ENCODE assay signal across 17 cellular contexts in genomic region chr3:170475091-170475705, GRCh38. TPM values are rescaled to one million over a fixed set of nuclear protein-coding genes. Genes with fewer than 3 reads are reported as not detected.
DNase-seq lines count a peak whose midpoint lies in the region; ATAC-seq and TF ChIP-seq lines count a peak whose summit lies in the region.
"Had no signal": no experiment of that assay in that cellular context is flagged by ENCODE, and none has a peak within 500 bp of the region (broad histone marks: within the 10 kb centered on the region; RNA-seq: fewer than 3 reads in every experiment).

No MANE protein-coding gene starts in this region.

- H3K27me3 ChIP-seq in adipocyte (replicated peaks; ENCODE audit: control insufficient read depth, insufficient read depth, low read length): no peaks in the 10 kb centered on the region
- H3K27me3 ChIP-seq: BLaER1, Peyer's patch had no signal

- H3K4me1 ChIP-seq in adipocyte (ENCODE audit: control insufficient read depth, insufficient read depth, low read length): peaks cover 21% of the 10 kb centered on the region
- H3K4me1 ChIP-seq: BLaER1, Peyer's patch had no signal

- peaks cover 47% of the 10 kb centered on the region for H3K4me1 Mint-ChIP-seq in type B pancreatic cell (ENCODE audit: unreplicated experiment)

- DNase-seq in GM04504 (ENCODE audit: low read depth) (peak; percentile 28), adipocyte (ENCODE audit: low read depth) (peak; percentile 47), fibroblast of peridontal ligament (ENCODE audit: extremely low read depth) (peak; percentile 80), type B pancreatic cell (ENCODE audit: extremely low spot score, unreplicated experiment) (no peak), hippocampal formation (lab: John Stamatoyannopoulos, UW) (no peak)
- DNase-seq: CD8-positive, alpha-beta memory T cell; MM.1S; NCI-H1105; NCI-H187; NCI-H510A; Peyer's patch; Right ventricle myocardium superior had no signal

- no peak overlapping the region for H3K4me3 ChIP-seq in adipocyte (ENCODE audit: low read length)
- H3K4me3 ChIP-seq: BLaER1, Peyer's patch had no signal

- no peaks in the 10 kb centered on the region for H3K36me3 Mint-ChIP-seq in type B pancreatic cell
- H3K36me3 Mint-ChIP-seq: CD8-positive, alpha-beta memory T cell had no signal

- no peak for TF ChIP-seq CTCF in type B pancreatic cell (conservative IDR thresholded peaks at IDR 0.05)

- H3K27ac ChIP-seq in temporal lobe (ENCODE audit: low read depth, low read length): peak overlapping the region; percentile 79
- H3K27ac ChIP-seq: BLaER1, KMS-11, Peyer's patch had no signal

- H3K4me3 Mint-ChIP-seq in type B pancreatic cell: no peak overlapping the region
- H3K4me3 Mint-ChIP-seq: CD8-positive, alpha-beta memory T cell had no signal

- H3K27me3 Mint-ChIP-seq in type B pancreatic cell: peaks cover 3% of the 10 kb centered on the region

- no peak overlapping the region for H3K27ac Mint-ChIP-seq in type B pancreatic cell
- H3K27ac Mint-ChIP-seq: CD8-positive, alpha-beta memory T cell had no signal

- H3K36me3 ChIP-seq in adipocyte (ENCODE audit: control insufficient read depth, insufficient read depth, low read length, severe bottlenecking): no peaks in the 10 kb centered on the region
- H3K36me3 ChIP-seq: BLaER1, Peyer's patch had no signal

- H3K9me3 ChIP-seq in adipocyte (ENCODE audit: control insufficient read depth, low read length): no peaks in the 10 kb centered on the region
- H3K9me3 ChIP-seq: BLaER1, Peyer's patch had no signal

- H3K9me3 Mint-ChIP-seq in type B pancreatic cell: no peaks in the 10 kb centered on the region
- H3K9me3 Mint-ChIP-seq: CD8-positive, alpha-beta memory T cell had no signal

- peak overlapping the region; percentile 45 for H3K9ac ChIP-seq in adipocyte (ENCODE audit: low read length)
- H3K9ac ChIP-seq: BLaER1, KMS-11 had no signal

- ATAC-seq in GM18511 (IDR thresholded peaks at IDR 0.05; ENCODE audit: unreplicated experiment): no peak
- no peak for ATAC-seq in HG03045 (IDR thresholded peaks at IDR 0.05; ENCODE audit: unreplicated experiment)

RNA-seq across cellular contexts. Expression of gene CLDN11, which starts 56.5 kb away (rescaled TPM):
- total RNA-seq in temporal lobe (14.5 TPM), type B pancreatic cell (ENCODE audit: low replicate concordance) (4.7 and 86.8 TPM in 2 replicates)

Comparison
In these comparisons a context has a peak if more than half of its experiments do, and no peak if none do; other contexts are left out.
1. DNase-seq: peak in GM04504 (single experiment), adipocyte (single experiment) and fibroblast of peridontal ligament (single experiment); none in type B pancreatic cell (single experiment) and hippocampal formation (0 of 2).